In genomic region chr9:33107762-33108161, GRCh38 we compare ENCODE assay signal across 11 cellular contexts. TPM values are rescaled to one million over a fixed set of nuclear protein-coding genes. Genes with fewer than 3 reads are reported as not detected.
DNase-seq lines count a peak whose midpoint lies in the region; ATAC-seq, FAIRE-seq and TF ChIP-seq lines count a peak whose summit lies in the region.
"Had no signal": no experiment of that assay in that cellular context is flagged by ENCODE, and none has a peak within 500 bp of the region (broad histone marks: within the 10 kb centered on the region; RNA-seq: fewer than 3 reads in every experiment).

No MANE protein-coding gene starts in this region.

- no peaks in the 10 kb centered on the region for H3K9me3 ChIP-seq in adipocyte (ENCODE audit: control insufficient read depth, low read length)
- no peaks in the 10 kb centered on the region for H3K9me3 ChIP-seq in keratinocyte (ENCODE audit: control insufficient read depth, low read depth, low read length)

- H3K4me2 ChIP-seq in keratinocyte (ENCODE audit: control insufficient read depth, extremely low read depth, insufficient read depth, low read depth, low read length) = peak overlapping the region; percentile 56

- no peaks in the 10 kb centered on the region for H3K79me2 ChIP-seq in keratinocyte (ENCODE audit: control insufficient read depth, insufficient read depth, low read length)

- ATAC-seq in HG03280 (IDR thresholded peaks at IDR 0.05; ENCODE audit: unreplicated experiment) = no peak

- H3K9ac ChIP-seq in adipocyte (ENCODE audit: low read length) (peak overlapping the region; percentile 49), keratinocyte (ENCODE audit: control insufficient read depth, extremely low read depth, insufficient read depth, low read length) (peak overlapping the region; percentile 39)

- H3K27ac ChIP-seq in C4-2B (peak overlapping the region; percentile 11; the same call in 1 of the 2 replicates), keratinocyte (ENCODE audit: control insufficient read depth, insufficient read depth, low read length) (peak overlapping the region; percentile 49), skin epidermis (peak overlapping the region in 20 of 21 experiments; percentile 30 to 86 (median 75))

- H2AFZ ChIP-seq in keratinocyte (ENCODE audit: control insufficient read depth, low read length) = no peak overlapping the region

- in situ Hi-C loops in ACHN (cut with HindIII; ENCODE audit: low pct_ligation_motif_present, low pct_unique_long_range_greater_than_20kb, low sequenced_read_pairs) = no loop called here

- H3K4me1 ChIP-seq in adipocyte (ENCODE audit: control insufficient read depth, insufficient read depth, low read length) (peaks cover 34% of the 10 kb centered on the region), keratinocyte (ENCODE audit: control insufficient read depth, extremely low read depth, insufficient read depth, low read length) (peaks cover 24% of the 10 kb centered on the region)

- DNase-seq in adipocyte (ENCODE audit: low read depth) (no peak), keratinocyte (ENCODE audit: low read depth, low spot score) (no peak), ACHN (no peak), H7 (no peak)
- DNase-seq in activated naive CD4-positive, alpha-beta T cell treated with anti-CD3 and anti-CD28 coated beads, Interleukin-2, amount 50 U/mL, for 16 hours = no peak
- DNase-seq: activated T-cell treated with anti-CD3 and anti-CD28 coated beads for 4 hours, NCI-H345 had no signal

- no peaks in the 10 kb centered on the region for H4K20me1 ChIP-seq in keratinocyte (ENCODE audit: control insufficient read depth, extremely low read depth, insufficient read depth, low read length)

- H3K9me1 ChIP-seq in keratinocyte (ENCODE audit: control insufficient read depth, extremely low read depth, insufficient read depth, low read length) = no peaks in the 10 kb centered on the region

- dilution Hi-C loops in keratinocyte (cut with MboI; ENCODE audit: extremely low pct_ligation_motif_present, low sequenced_read_pairs) = no loop called here

- H3K36me3 ChIP-seq in adipocyte (ENCODE audit: control insufficient read depth, insufficient read depth, low read length, severe bottlenecking) (peaks cover 19% of the 10 kb centered on the region), keratinocyte (ENCODE audit: control insufficient read depth in 2 of 2, extremely low read depth in 1 of 2, insufficient read depth in 2 of 2, low read length in 2 of 2) (peaks cover 8 to 10% of the 10 kb centered on the region in 2 experiments), H7 (replicated peaks; ENCODE audit: control insufficient read depth, insufficient read depth, low read length) (no peaks in the 10 kb centered on the region)

- no peak for TF ChIP-seq CTCF in C4-2B (conservative IDR thresholded peaks at IDR 0.05)
- TF ChIP-seq CTCF in keratinocyte (optimal IDR thresholded peaks at IDR 0.05 in 1 of 3, IDR thresholded peaks at IDR 0.05 in 1 of 3, conservative IDR thresholded peaks at IDR 0.05 in 1 of 3; ENCODE audit: extremely low read depth in 1 of 3, insufficient read depth in 2 of 3, low read length in 3 of 3) = no peak

- FAIRE-seq in keratinocyte (lab: Jason Lieb, UNC) = peak; percentile 26
- FAIRE-seq: GM18507 had no signal

- no peak overlapping the region for H3K4me3 ChIP-seq in adipocyte (ENCODE audit: low read length)
- no peak overlapping the region for H3K4me3 ChIP-seq in keratinocyte (ENCODE audit: control insufficient read depth in 2 of 3, extremely low read depth in 1 of 3, insufficient read depth in 2 of 3, low read depth in 1 of 3, low read length in 3 of 3)
- no peak overlapping the region for H3K4me3 ChIP-seq in skin epidermis
- no peak overlapping the region for H3K4me3 ChIP-seq in H7 (ENCODE audit: insufficient read depth, low read depth, low read length)

- H3K27me3 ChIP-seq in adipocyte (replicated peaks; ENCODE audit: control insufficient read depth, insufficient read depth, low read length) (no peaks in the 10 kb centered on the region), keratinocyte (ENCODE audit: control insufficient read depth, extremely low read depth, insufficient read depth, low read length) (no peaks in the 10 kb centered on the region), H7 (ENCODE audit: control insufficient read depth, insufficient read depth, low read length) (no peaks in the 10 kb centered on the region)

RNA-seq across cellular contexts. Expression of gene SMU1, which starts 31.3 kb away (rescaled TPM):
- polyA plus RNA-seq in keratinocyte = 15.3 to 20.3 TPM (median 16.1 TPM) in 3 replicates
- polyA plus RNA-seq in keratinocyte (2011; ENCODE audit: low read depth) = 7.8 TPM
- polyA plus RNA-seq in keratinocyte (2011; cell fraction: cytosol; rRNA removed) = 9.3 and 15.7 TPM in 2 replicates
- polyA plus RNA-seq in keratinocyte (2011; cell fraction: nucleus; rRNA removed) = 13.8 and 15.0 TPM in 2 replicates
- 16.0 and 16.5 TPM in 2 replicates for polyA plus RNA-seq in keratinocyte (2012; ENCODE audit: low replicate concordance)
- 5.8 to 24.4 TPM (median 16.5 TPM) in 3 replicates for polyA minus RNA-seq in keratinocyte
- polyA minus RNA-seq in keratinocyte (2011; cell fraction: cytosol; rRNA and poly(A)+ RNA removed) = 14.0 TPM
- polyA minus RNA-seq in keratinocyte (2011; cell fraction: nucleus; rRNA and poly(A)+ RNA removed) = 9.9 and 17.8 TPM in 2 replicates
- 30.4 and 33.7 TPM in 2 replicates for total RNA-seq in H7 (2014; rRNA removed; shearing (Covaris generic))

RNA-seq across cellular contexts. Expression of gene B4GALT1, which starts 59.4 kb away (rescaled TPM):
- 54.3 to 82.9 TPM (median 55.1 TPM) in 3 replicates for polyA plus RNA-seq in keratinocyte
- 9.5 TPM for polyA plus RNA-seq in keratinocyte (2011; ENCODE audit: low read depth)
- polyA plus RNA-seq in keratinocyte (2011; cell fraction: cytosol; rRNA removed) = 57.6 and 65.9 TPM in 2 replicates
- polyA plus RNA-seq in keratinocyte (2011; cell fraction: nucleus; rRNA removed) = 114 and 120 TPM in 2 replicates
- 60.2 and 84.0 TPM in 2 replicates for polyA plus RNA-seq in keratinocyte (2012; ENCODE audit: low replicate concordance)
- polyA minus RNA-seq in keratinocyte = 112 to 184 TPM (median 118 TPM) in 3 replicates
- polyA minus RNA-seq in keratinocyte (2011; cell fraction: cytosol; rRNA and poly(A)+ RNA removed) = 89.8 TPM
- polyA minus RNA-seq in keratinocyte (2011; cell fraction: nucleus; rRNA and poly(A)+ RNA removed) = 109 and 160 TPM in 2 replicates
- total RNA-seq in H7 (2014; rRNA removed; shearing (Covaris generic)) = 5.5 and 6.7 TPM in 2 replicates

Comparison
In these comparisons a context has a peak if more than half of its experiments do, and no peak if none do; other contexts are left out.
1. H3K27ac ChIP-seq: peak in every context shown above with its lines; median percentile 75 in skin epidermis; 49 in keratinocyte; 11 in C4-2B.